In the genomic region with DNA sequence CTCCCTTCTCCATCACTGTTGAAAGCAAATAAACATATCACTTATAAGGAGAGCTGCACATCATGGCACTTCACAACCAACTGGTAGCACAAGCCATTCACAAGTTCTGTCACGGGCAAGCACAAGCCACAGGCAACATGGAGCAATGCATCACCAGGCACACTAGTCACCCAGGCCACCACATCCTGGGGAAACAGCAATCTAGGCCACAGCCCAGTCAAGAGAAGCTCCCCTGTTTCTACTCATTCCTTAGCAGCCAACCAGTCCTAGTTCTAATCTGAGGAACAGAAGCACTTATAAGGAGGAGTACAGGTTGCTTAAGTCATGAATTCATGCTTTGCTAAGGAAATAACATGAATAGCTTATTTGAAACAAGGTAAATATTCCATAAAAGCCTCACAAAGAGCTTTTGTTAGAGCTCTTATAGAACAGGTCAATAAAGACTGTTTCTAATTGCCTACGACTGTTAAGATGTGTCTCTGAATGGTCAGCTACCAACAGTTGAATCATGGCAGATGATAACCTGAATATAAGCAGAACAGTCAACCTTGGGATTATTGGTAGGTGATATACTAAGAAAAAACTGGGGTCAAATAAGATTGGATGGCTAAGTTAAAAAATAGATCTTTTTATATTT, we compare ENCODE assay signal across 12 cellular contexts.
DNase-seq lines count a peak whose midpoint lies in the region; ATAC-seq lines count a peak whose summit lies in the region.
"Had no signal": no experiment of that assay in that cellular context is flagged by ENCODE, and none has a peak within 500 bp of the region (broad histone marks: within the 10 kb centered on the region; RNA-seq: fewer than 3 reads in every experiment).

No MANE protein-coding gene starts in this region.

- H3K27me3 Mint-ChIP-seq in activated CD4-positive, alpha-beta T cell treated with anti-CD3 and anti-CD28 coated beads, Interleukin-2, amount 10 ng/mL, durations not matched to agents 7 days and 5 days, result no peaks in the 10 kb centered on the region
- no peaks in the 10 kb centered on the region for H3K27me3 Mint-ChIP-seq in natural killer cell treated with Interleukin-12 subunit alpha and Interleukin-12 subunit beta and Interleukin-15 and Interleukin-18, amount 100 ng/mL, for 72 hours
- H3K27me3 Mint-ChIP-seq: activated naive CD4-positive, alpha-beta T cell treated with anti-CD3 and anti-CD28 coated beads, Interleukin-2, amount 50 U/mL, for 24 hours had no signal

- H3K4me1 Mint-ChIP-seq in activated CD4-positive, alpha-beta T cell treated with anti-CD3 and anti-CD28 coated beads, Interleukin-2, amount 10 ng/mL, durations not matched to agents 7 days and 5 days, result peaks cover 34% of the 10 kb centered on the region
- peaks cover 8 to 13% of the 10 kb centered on the region in 2 donors for H3K4me1 Mint-ChIP-seq in natural killer cell treated with Interleukin-12 subunit alpha and Interleukin-12 subunit beta and Interleukin-15 and Interleukin-18, amount 100 ng/mL, for 72 hours (ENCODE audit: low read depth in 2 of 2)

- no peaks in the 10 kb centered on the region for H3K9me3 Mint-ChIP-seq in activated CD4-positive, alpha-beta T cell treated with anti-CD3 and anti-CD28 coated beads, Interleukin-2, amount 10 ng/mL, durations not matched to agents 7 days and 5 days
- H3K9me3 Mint-ChIP-seq in natural killer cell treated with Interleukin-12 subunit alpha and Interleukin-12 subunit beta and Interleukin-15 and Interleukin-18, amount 100 ng/mL, for 72 hours, result no peaks in the 10 kb centered on the region
- H3K9me3 Mint-ChIP-seq: activated naive CD4-positive, alpha-beta T cell treated with anti-CD3 and anti-CD28 coated beads, Interleukin-2, amount 50 U/mL, for 24 hours had no signal

- peaks cover 35% of the 10 kb centered on the region for H3K36me3 Mint-ChIP-seq in activated CD4-positive, alpha-beta T cell treated with anti-CD3 and anti-CD28 coated beads, Interleukin-2, amount 10 ng/mL, durations not matched to agents 7 days and 5 days (ENCODE audit: low read depth)
- H3K36me3 Mint-ChIP-seq in natural killer cell treated with Interleukin-12 subunit alpha and Interleukin-12 subunit beta and Interleukin-15 and Interleukin-18, amount 100 ng/mL, for 72 hours, result no peaks in the 10 kb centered on the region

- H3K4me3 Mint-ChIP-seq in activated CD4-positive, alpha-beta T cell treated with anti-CD3 and anti-CD28 coated beads, Interleukin-2, amount 10 ng/mL, durations not matched to agents 7 days and 5 days, result no peak overlapping the region
- H3K4me3 Mint-ChIP-seq in natural killer cell treated with Interleukin-12 subunit alpha and Interleukin-12 subunit beta and Interleukin-15 and Interleukin-18, amount 100 ng/mL, for 72 hours, result peak overlapping the region; percentile 8
- H3K4me3 Mint-ChIP-seq: activated naive CD4-positive, alpha-beta T cell treated with anti-CD3 and anti-CD28 coated beads, Interleukin-2, amount 50 U/mL, for 24 hours had no signal

- POLR2A ChIA-PET in activated CD4-positive, alpha-beta T cell treated with anti-CD3 and anti-CD28 coated beads, Interleukin-2, amount 10 ng/mL, durations not matched to agents 7 days and 5 days (lab: Charles Lee), result interaction anchor here (0.6 to 0.7 kb wide), 2 partner anchors 241 to 763 kb away, joined by 3 to 4 read pairs; no protein-coding TSS in a partner anchor

- peak overlapping the region; percentile 66 for H3K27ac Mint-ChIP-seq in activated CD4-positive, alpha-beta T cell treated with anti-CD3 and anti-CD28 coated beads, Interleukin-2, amount 10 ng/mL, durations not matched to agents 7 days and 5 days
- peak overlapping the region; percentile 45 to 49 for H3K27ac Mint-ChIP-seq in natural killer cell treated with Interleukin-12 subunit alpha and Interleukin-12 subunit beta and Interleukin-15 and Interleukin-18, amount 100 ng/mL, for 72 hours
- H3K27ac Mint-ChIP-seq: activated naive CD4-positive, alpha-beta T cell treated with anti-CD3 and anti-CD28 coated beads, Interleukin-2, amount 50 U/mL, for 24 hours had no signal

- ATAC-seq in GM18870 (IDR thresholded peaks at IDR 0.05; ENCODE audit: unreplicated experiment) (peak; percentile 37), HG02884 (IDR thresholded peaks at IDR 0.05; ENCODE audit: unreplicated experiment) (peak; percentile 42)
- ATAC-seq in natural killer cell treated with Interleukin-12 subunit alpha and Interleukin-12 subunit beta and Interleukin-15 and Interleukin-18, amount 100 ng/mL, for 72 hours, result peak; percentile 96 to 99

- CTCF ChIA-PET in activated CD4-positive, alpha-beta T cell treated with anti-CD3 and anti-CD28 coated beads, Interleukin-2, amount 10 ng/mL, durations not matched to agents 7 days and 5 days (lab: Charles Lee), result interaction anchor here (0.7 to 2.5 kb wide), 5 partner anchors 10 to 169 kb away, joined by 3 to 13 read pairs (median 3); a partner anchor contains a TSS

- DNase-seq in activated CD4-positive, alpha-beta T cell treated with anti-CD3 and anti-CD28 coated beads, Interleukin-2, amount 10 ng/mL, durations not matched to agents 7 days and 5 days, result peak; percentile 56
- peak; percentile 64 for DNase-seq in natural killer cell treated with Interleukin-12 subunit alpha and Interleukin-12 subunit beta and Interleukin-15 and Interleukin-18, amount 100 ng/mL, for 72 hours (ENCODE audit: low spot score)
- DNase-seq in occipital lobe (lab: John Stamatoyannopoulos, UW) (no peak), glomerular visceral epithelial cell (ENCODE audit: extremely low spot score) (no peak), middle frontal gyrus (ENCODE audit: extremely low spot score, low spot score) (no peak), NCI-H2081 treated with DMSO at 0.1 percent for 48 hours (lab: John Stamatoyannopoulos, UW) (no peak)
- DNase-seq: Caco-2, ovary, SIG-M5 had no signal

Comparison
In these comparisons a context has a peak if more than half of its experiments do, and no peak if none do; other contexts are left out.
1. ATAC-seq: peak in every context shown above with its lines; median percentile 98 in natural killer cell treated with Interleukin-12 subunit alpha and Interleukin-12 subunit beta and Interleukin-15 and Interleukin-18, amount 100 ng/mL, for 72 hours; 42 in HG02884; 37 in GM18870.
2. DNase-seq: peak in activated CD4-positive, alpha-beta T cell treated with anti-CD3 and anti-CD28 coated beads, Interleukin-2, amount 10 ng/mL, durations not matched to agents 7 days and 5 days (single experiment) and natural killer cell treated with Interleukin-12 subunit alpha and Interleukin-12 subunit beta and Interleukin-15 and Interleukin-18, amount 100 ng/mL, for 72 hours (single experiment); none in occipital lobe (single experiment), glomerular visceral epithelial cell (single experiment), middle frontal gyrus (single experiment) and NCI-H2081 treated with DMSO at 0.1 percent for 48 hours (single experiment).